ENCODE assay signal across 28 cellular contexts in genomic region chr2:215737496-215737895, GRCh38.
DNase-seq lines count a peak whose midpoint lies in the region; ATAC-seq and TF ChIP-seq lines count a peak whose summit lies in the region.
"Had no signal": no experiment of that assay in that cellular context is flagged by ENCODE, and none has a peak within 500 bp of the region (broad histone marks: within the 10 kb centered on the region; RNA-seq: fewer than 3 reads in every experiment).

No MANE protein-coding gene starts in this region.

- H3K27me3 Mint-ChIP-seq in endodermal cell (ENCODE audit: insufficient read depth): no peaks in the 10 kb centered on the region
- peaks cover 15 to 41% of the 10 kb centered on the region in 2 donors for H3K27me3 Mint-ChIP-seq in stimulated activated naive B cell treated with anti-CD40 and anti-IgM and Interleukin-4, amounts not matched to agents 10 μg/mL and 1 μg/mL and 100 μg/mL, for 72 hours
- H3K27me3 Mint-ChIP-seq in stimulated activated naive CD8-positive, alpha-beta T cell treated with anti-CD3 and anti-CD28 coated beads, Interleukin-15, amount 100 ng/mL, for 72 hours: peaks cover 8% of the 10 kb centered on the region
- H3K27me3 Mint-ChIP-seq in activated naive CD8-positive, alpha-beta T cell treated with anti-CD3 and anti-CD28 coated beads for 36 hours: peaks cover 3% of the 10 kb centered on the region

- no peak overlapping the region for H3K9ac ChIP-seq in endodermal cell (ENCODE audit: extremely low read depth, low read length, poor library complexity, severe bottlenecking)

- H3K36me3 ChIP-seq in BE2C (no peaks in the 10 kb centered on the region), H7 (replicated peaks; ENCODE audit: control insufficient read depth, insufficient read depth, low read length) (no peaks in the 10 kb centered on the region), endodermal cell (ENCODE audit: control insufficient read depth, insufficient read depth, low read length) (no peaks in the 10 kb centered on the region), thyroid gland (no peaks in the 10 kb centered on the region)
- H3K36me3 ChIP-seq: heart right ventricle, Peyer's patch, transverse colon had no signal

- no peak for ATAC-seq in stimulated activated naive B cell treated with anti-CD40 and anti-IgM and Interleukin-4, amounts not matched to agents 10 μg/mL and 1 μg/mL and 100 μg/mL, for 72 hours (replicated peaks)
- ATAC-seq in stimulated activated naive CD8-positive, alpha-beta T cell treated with anti-CD3 and anti-CD28 coated beads, Interleukin-15, amount 100 ng/mL, for 72 hours: no peak
- ATAC-seq: activated T-cell treated with anti-CD3 and anti-CD28 coated beads, Interleukin-2, amount 50 U/mL, for 4 hours; esophagus mucosa; heart right ventricle; left ventricle myocardium superior; naive thymus-derived CD8-positive, alpha-beta T cell had no signal

- H3K36me3 Mint-ChIP-seq in endodermal cell (ENCODE audit: low read depth): peaks cover 2% of the 10 kb centered on the region
- no peaks in the 10 kb centered on the region for H3K36me3 Mint-ChIP-seq in stimulated activated naive B cell treated with anti-CD40 and anti-IgM and Interleukin-4, amounts not matched to agents 10 μg/mL and 1 μg/mL and 100 μg/mL, for 72 hours
- H3K36me3 Mint-ChIP-seq in activated naive CD8-positive, alpha-beta T cell treated with anti-CD3 and anti-CD28 coated beads for 36 hours: no peaks in the 10 kb centered on the region

- H3K27ac ChIP-seq in endodermal cell (ENCODE audit: low read depth, low read length) (no peak overlapping the region), thyroid gland (no peak overlapping the region)
- H3K27ac ChIP-seq: C4-2B, heart right ventricle, Peyer's patch, transverse colon, VCaP had no signal

- peaks cover 36% of the 10 kb centered on the region for H3K4me1 Mint-ChIP-seq in endodermal cell
- H3K4me1 Mint-ChIP-seq in stimulated activated naive B cell treated with anti-CD40 and anti-IgM and Interleukin-4, amounts not matched to agents 10 μg/mL and 1 μg/mL and 100 μg/mL, for 72 hours: no peaks in the 10 kb centered on the region
- H3K4me1 Mint-ChIP-seq in stimulated activated naive CD8-positive, alpha-beta T cell treated with anti-CD3 and anti-CD28 coated beads, Interleukin-15, amount 100 ng/mL, for 72 hours: no peaks in the 10 kb centered on the region
- H3K4me1 Mint-ChIP-seq in activated naive CD8-positive, alpha-beta T cell treated with anti-CD3 and anti-CD28 coated beads for 36 hours: no peaks in the 10 kb centered on the region

- TF ChIP-seq CTCF in BE2C (IDR thresholded peaks at IDR 0.05; ENCODE audit: low read depth, low read length) (no peak), endodermal cell (conservative IDR thresholded peaks at IDR 0.05) (no peak), thyroid gland (IDR thresholded peaks at IDR 0.05) (no peak)

- H3K9me3 Mint-ChIP-seq in endodermal cell: peaks cover 13% of the 10 kb centered on the region
- peaks cover 0 to 4% of the 10 kb centered on the region in 2 donors for H3K9me3 Mint-ChIP-seq in stimulated activated naive B cell treated with anti-CD40 and anti-IgM and Interleukin-4, amounts not matched to agents 10 μg/mL and 1 μg/mL and 100 μg/mL, for 72 hours
- no peaks in the 10 kb centered on the region for H3K9me3 Mint-ChIP-seq in stimulated activated naive CD8-positive, alpha-beta T cell treated with anti-CD3 and anti-CD28 coated beads, Interleukin-15, amount 100 ng/mL, for 72 hours
- no peaks in the 10 kb centered on the region for H3K9me3 Mint-ChIP-seq in activated naive CD8-positive, alpha-beta T cell treated with anti-CD3 and anti-CD28 coated beads for 36 hours

- peak; percentile 37 for DNase-seq in BE2C
- peak; percentile 20 for DNase-seq in H7
- DNase-seq in endodermal cell: peak; percentile 79
- peak; percentile 44 for DNase-seq in left kidney (ENCODE audit: low read depth, low spot score)
- no peak for DNase-seq in stimulated activated naive B cell treated with anti-CD40 and anti-IgM and Interleukin-4, amounts not matched to agents 10 μg/mL and 1 μg/mL and 100 μg/mL, for 72 hours
- no peak for DNase-seq in stimulated activated naive CD8-positive, alpha-beta T cell treated with anti-CD3 and anti-CD28 coated beads, Interleukin-15, amount 100 ng/mL, for 72 hours
- DNase-seq in activated naive CD8-positive, alpha-beta T cell treated with anti-CD3 and anti-CD28 coated beads for 36 hours: no peak
- no peak for DNase-seq in thyroid gland
- DNase-seq: activated CD4-positive, alpha-beta T cell treated with anti-CD3 and anti-CD28 coated beads for 48 hours; activated naive CD4-positive, alpha-beta T cell; activated T-cell treated with anti-CD3 and anti-CD28 coated beads, Interleukin-2, amount 50 U/mL, for 4 hours; Calu3; effector CD8-positive, alpha-beta T cell; foreskin melanocyte; heart right ventricle; left ventricle myocardium superior; naive thymus-derived CD8-positive, alpha-beta T cell; NCI-H1694 treated with DMSO at 0.1 percent for 48 hours; NCI-H524 treated with DMSO at 0.1 percent for 48 hours; Peyer's patch; SIG-M5; SW 1271; T-helper 9 cell; transverse colon had no signal

- H3K27me3 ChIP-seq in BE2C (no peaks in the 10 kb centered on the region), H7 (ENCODE audit: control insufficient read depth, insufficient read depth, low read length) (no peaks in the 10 kb centered on the region), endodermal cell (ENCODE audit: control insufficient read depth, insufficient read depth, low read length, poor library complexity, severe bottlenecking) (no peaks in the 10 kb centered on the region), thyroid gland (no peaks in the 10 kb centered on the region)
- H3K27me3 ChIP-seq: heart right ventricle, Peyer's patch, transverse colon had no signal

- TF ChIP-seq POLR2A in thyroid gland (IDR thresholded peaks at IDR 0.05): no peak

- H3K4me3 ChIP-seq in BE2C (ENCODE audit: low read depth, low read length): no peak overlapping the region
- no peak overlapping the region for H3K4me3 ChIP-seq in H7 (ENCODE audit: insufficient read depth, low read depth, low read length)
- no peak overlapping the region for H3K4me3 ChIP-seq in endodermal cell (ENCODE audit: low read length)
- no peak overlapping the region for H3K4me3 ChIP-seq in thyroid gland (replicated peaks in 1 of 3)
- H3K4me3 ChIP-seq: heart right ventricle, Peyer's patch, transverse colon had no signal

- H3K9me3 ChIP-seq in BE2C: no peaks in the 10 kb centered on the region
- peaks cover 13% of the 10 kb centered on the region for H3K9me3 ChIP-seq in endodermal cell (ENCODE audit: control insufficient read depth, low read length)
- H3K9me3 ChIP-seq in thyroid gland: no peaks in the 10 kb centered on the region
- H3K9me3 ChIP-seq: Peyer's patch had no signal

- WGBS in endodermal cell (ENCODE audit: insufficient coverage in 1 of 2, insufficient read length in 1 of 2), 2 experiments: 61 to 72% methylated on average over 2 to 4 of the region's 4 CpGs
- WGBS in thyroid gland, 2 donors: 64 to 67% methylated on average over 4 of the region's 4 CpGs

- H3K4me3 Mint-ChIP-seq in endodermal cell: no peak overlapping the region
- no peak overlapping the region for H3K4me3 Mint-ChIP-seq in stimulated activated naive B cell treated with anti-CD40 and anti-IgM and Interleukin-4, amounts not matched to agents 10 μg/mL and 1 μg/mL and 100 μg/mL, for 72 hours
- H3K4me3 Mint-ChIP-seq in stimulated activated naive CD8-positive, alpha-beta T cell treated with anti-CD3 and anti-CD28 coated beads, Interleukin-15, amount 100 ng/mL, for 72 hours: no peak overlapping the region
- H3K4me3 Mint-ChIP-seq in activated naive CD8-positive, alpha-beta T cell treated with anti-CD3 and anti-CD28 coated beads for 36 hours: no peak overlapping the region
- H3K4me3 Mint-ChIP-seq: activated T-cell treated with anti-CD3 and anti-CD28 coated beads, Interleukin-2, amount 50 U/mL, for 4 hours; naive thymus-derived CD8-positive, alpha-beta T cell; stimulated activated naive CD8-positive, alpha-beta T cell treated with anti-CD3 and anti-CD28 coated beads, Interleukin-15, Interleukin-2, amounts not matched to agents 100 ng/mL and 50 ng/mL, for 24 hours had no signal

- intact Hi-C loops in thyroid gland (cut with DNase I): no loop called here

- H3K4me1 ChIP-seq in BE2C: no peaks in the 10 kb centered on the region
- peaks cover 3% of the 10 kb centered on the region for H3K4me1 ChIP-seq in endodermal cell (ENCODE audit: control insufficient read depth, insufficient read depth, low read length)
- no peaks in the 10 kb centered on the region for H3K4me1 ChIP-seq in thyroid gland
- H3K4me1 ChIP-seq: Peyer's patch had no signal

- H3K27ac Mint-ChIP-seq in endodermal cell: no peak overlapping the region
- no peak overlapping the region for H3K27ac Mint-ChIP-seq in stimulated activated naive B cell treated with anti-CD40 and anti-IgM and Interleukin-4, amounts not matched to agents 10 μg/mL and 1 μg/mL and 100 μg/mL, for 72 hours
- H3K27ac Mint-ChIP-seq in stimulated activated naive CD8-positive, alpha-beta T cell treated with anti-CD3 and anti-CD28 coated beads, Interleukin-15, amount 100 ng/mL, for 72 hours: no peak overlapping the region
- no peak overlapping the region for H3K27ac Mint-ChIP-seq in activated naive CD8-positive, alpha-beta T cell treated with anti-CD3 and anti-CD28 coated beads for 36 hours
- H3K27ac Mint-ChIP-seq: naive thymus-derived CD8-positive, alpha-beta T cell; stimulated activated naive CD8-positive, alpha-beta T cell treated with anti-CD3 and anti-CD28 coated beads, Interleukin-15, Interleukin-2, amounts not matched to agents 100 ng/mL and 50 ng/mL, for 24 hours had no signal

Comparison
In these comparisons a context has a peak if more than half of its experiments do, and no peak if none do; other contexts are left out.
1. DNase-seq: peak in BE2C (single experiment), H7 (single experiment), endodermal cell (single experiment) and left kidney (single experiment); none in stimulated activated naive B cell treated with anti-CD40 and anti-IgM and Interleukin-4, amounts not matched to agents 10 μg/mL and 1 μg/mL and 100 μg/mL, for 72 hours (single experiment), stimulated activated naive CD8-positive, alpha-beta T cell treated with anti-CD3 and anti-CD28 coated beads, Interleukin-15, amount 100 ng/mL, for 72 hours (0 of 2), activated naive CD8-positive, alpha-beta T cell treated with anti-CD3 and anti-CD28 coated beads for 36 hours (single experiment) and thyroid gland (0 of 2).